Comparison of ENCODE assay signal across 24 cellular contexts in genomic region chr1:208528577-208529240, GRCh38.
DNase-seq lines count a peak whose midpoint lies in the region; ATAC-seq and TF ChIP-seq lines count a peak whose summit lies in the region.
"Had no signal": no experiment of that assay in that cellular context is flagged by ENCODE, and none has a peak within 500 bp of the region (broad histone marks: within the 10 kb centered on the region; RNA-seq: fewer than 3 reads in every experiment).

No MANE protein-coding gene starts in this region.

- H3K18ac ChIP-seq in mesendoderm (ENCODE audit: low read length), result no peak overlapping the region

- H3K36me3 ChIP-seq in mesendoderm (ENCODE audit: control insufficient read depth, insufficient read depth, low read length) (no peaks in the 10 kb centered on the region), sigmoid colon (no peaks in the 10 kb centered on the region)
- H3K36me3 ChIP-seq: esophagus squamous epithelium, gastroesophageal sphincter had no signal

- intact Hi-C loops in sigmoid colon (cut with DNase I), result no loop called here

- peaks cover 0 to 3% (median 0%) of the 10 kb centered on the region in 5 experiments for H3K9me3 Mint-ChIP-seq in brain
- H3K9me3 Mint-ChIP-seq: activated CD4-positive, alpha-beta T cell treated with anti-CD3 and anti-CD28 coated beads, Interleukin-2, amount 10 ng/mL, durations not matched to agents 24 days and 14 days; activated T-cell treated with anti-CD3 and anti-CD28 coated beads, Interleukin-2, amount 50 U/mL, for 72 hours; effector memory CD8-positive, alpha-beta T cell; memory B cell; T-helper 1 cell treated with Interleukin-12 subunit alpha and Interleukin-12 subunit beta and Interleukin-4 antibody, amounts not matched to agents 30 μg/mL and 1 μg/mL, for 36 hours had no signal

- H3K36me3 Mint-ChIP-seq in brain, result no peaks in the 10 kb centered on the region
- H3K36me3 Mint-ChIP-seq: CD8-positive, alpha-beta memory T cell; memory B cell; naive B cell had no signal

- H3K4me1 ChIP-seq in mesendoderm (ENCODE audit: control insufficient read depth, low read depth, low read length) (peaks cover 17% of the 10 kb centered on the region), sigmoid colon (peaks cover 0 to 15% (median 0%) of the 10 kb centered on the region in 4 donors)
- H3K4me1 ChIP-seq: gastroesophageal sphincter, parathyroid adenoma had no signal

- peaks cover 4% of the 10 kb centered on the region for H3K27me3 Mint-ChIP-seq in brain
- H3K27me3 Mint-ChIP-seq: activated CD4-positive, alpha-beta T cell treated with anti-CD3 and anti-CD28 coated beads, Interleukin-2, amount 10 ng/mL, durations not matched to agents 24 days and 14 days had no signal

- H3K27ac ChIP-seq in mesendoderm (ENCODE audit: low read depth, low read length) (no peak overlapping the region), sigmoid colon (no peak overlapping the region)
- H3K27ac ChIP-seq: esophagus squamous epithelium, gastroesophageal sphincter, parathyroid adenoma, testis had no signal

- DNase-seq in NCI-H1694 treated with DMSO at 0.1 percent for 48 hours (lab: John Stamatoyannopoulos, UW), result peak; percentile 39
- no peak for DNase-seq in mesendoderm
- DNase-seq in sigmoid colon, result peak; percentile 75
- DNase-seq in ureter (ENCODE audit: low spot score), result no peak
- no peak for DNase-seq in GOT3 (lab: John Stamatoyannopoulos, UW)
- DNase-seq in iPS-NIHi7 (ENCODE audit: extremely low spot score), result no peak
- DNase-seq: activated CD4-positive, alpha-beta T cell treated with anti-CD3 and anti-CD28 coated beads, Interleukin-2, amount 10 ng/mL, durations not matched to agents 24 days and 14 days; activated naive CD4-positive, alpha-beta T cell treated with anti-CD3 and anti-CD28 coated beads, Interleukin-2, amount 50 U/mL, for 16 hours; activated T-cell treated with anti-CD3 and anti-CD28 coated beads, Interleukin-2, amount 50 U/mL, for 72 hours; CD8-positive, alpha-beta memory T cell; cerebellar nuclear complex; DMS53; effector memory CD8-positive, alpha-beta T cell; esophagus squamous epithelium; naive B cell; NCI-H2029 treated with DMSO at 0.1 percent for 48 hours; testis had no signal

- no peaks in the 10 kb centered on the region for H3K79me1 ChIP-seq in mesendoderm (ENCODE audit: low read length)

- H4K5ac ChIP-seq in mesendoderm (ENCODE audit: low read length), result no peak overlapping the region

- H3K4me3 Mint-ChIP-seq in brain, result peak overlapping the region in 2 of 5 experiments; percentile 7 to 34
- H3K4me3 Mint-ChIP-seq: activated CD4-positive, alpha-beta T cell treated with anti-CD3 and anti-CD28 coated beads, Interleukin-2, amount 10 ng/mL, durations not matched to agents 24 days and 14 days; activated T-cell treated with anti-CD3 and anti-CD28 coated beads, Interleukin-2, amount 50 U/mL, for 72 hours; CD8-positive, alpha-beta memory T cell; effector memory CD8-positive, alpha-beta T cell; memory B cell; T-helper 1 cell treated with Interleukin-12 subunit alpha and Interleukin-12 subunit beta and Interleukin-4 antibody, amounts not matched to agents 30 μg/mL and 1 μg/mL, for 36 hours had no signal

- no peak overlapping the region for H4K8ac ChIP-seq in mesendoderm (ENCODE audit: low read depth, low read length)

- no peak overlapping the region for H2BK15ac ChIP-seq in mesendoderm (replicated peaks; ENCODE audit: low read depth)

- no peak for TF ChIP-seq EP300 in sigmoid colon (IDR thresholded peaks at IDR 0.05)

- peak overlapping the region in 4 of 5 experiments; percentile 21 to 91 (median 78) for H3K27ac Mint-ChIP-seq in brain
- H3K27ac Mint-ChIP-seq: activated CD4-positive, alpha-beta T cell treated with anti-CD3 and anti-CD28 coated beads, Interleukin-2, amount 10 ng/mL, durations not matched to agents 24 days and 14 days; activated T-cell treated with anti-CD3 and anti-CD28 coated beads, Interleukin-2, amount 50 U/mL, for 72 hours; CD8-positive, alpha-beta memory T cell; effector memory CD8-positive, alpha-beta T cell; memory B cell; naive B cell; T-helper 1 cell treated with Interleukin-12 subunit alpha and Interleukin-12 subunit beta and Interleukin-4 antibody, amounts not matched to agents 30 μg/mL and 1 μg/mL, for 36 hours had no signal

- no peaks in the 10 kb centered on the region for H3K79me2 ChIP-seq in mesendoderm (ENCODE audit: control insufficient read depth, insufficient read depth, low read length)
- H3K79me2 ChIP-seq: parathyroid adenoma had no signal

- H3K4me1 Mint-ChIP-seq in brain, result peaks cover 87% of the 10 kb centered on the region
- H3K4me1 Mint-ChIP-seq: activated CD4-positive, alpha-beta T cell treated with anti-CD3 and anti-CD28 coated beads, Interleukin-2, amount 10 ng/mL, durations not matched to agents 24 days and 14 days; CD8-positive, alpha-beta memory T cell; memory B cell; naive B cell had no signal

- H3K4me3 ChIP-seq in mesendoderm (ENCODE audit: low read length) (no peak overlapping the region), sigmoid colon (no peak overlapping the region)
- H3K4me3 ChIP-seq: esophagus squamous epithelium, gastroesophageal sphincter, GM12878, testis had no signal

- H3K4ac ChIP-seq in mesendoderm (ENCODE audit: low read depth, low read length), result no peak overlapping the region

- no peak for TF ChIP-seq POLR2A in sigmoid colon (IDR thresholded peaks at IDR 0.05)

- H2BK5ac ChIP-seq in mesendoderm (ENCODE audit: low read length), result no peak overlapping the region

- no peak overlapping the region for H3K9ac ChIP-seq in mesendoderm (ENCODE audit: low read length)
- H3K9ac ChIP-seq: parathyroid adenoma had no signal

- no peak for TF ChIP-seq CTCF in brain (conservative IDR thresholded peaks at IDR 0.05)
- no peak for TF ChIP-seq CTCF in sigmoid colon (IDR thresholded peaks at IDR 0.05)

- no peak overlapping the region for H3K4me2 ChIP-seq in mesendoderm (ENCODE audit: low read length)

- no peaks in the 10 kb centered on the region for H3K27me3 ChIP-seq in mesendoderm (ENCODE audit: insufficient read depth, low read length, poor library complexity)
- H3K27me3 ChIP-seq in sigmoid colon, result no peaks in the 10 kb centered on the region
- H3K27me3 ChIP-seq: testis had no signal

- no CpG with 5 or more reads among the region's 13 CpGs for WGBS in mesendoderm (ENCODE audit: extremely low coverage, insufficient coverage, low lambda C conversion rate)
- WGBS in sigmoid colon, 2 donors, result 74 to 76% methylated on average over 13 of the region's 13 CpGs

- no peak overlapping the region for H2BK120ac ChIP-seq in mesendoderm (ENCODE audit: low read depth, low read length)

- H3K56ac ChIP-seq in mesendoderm (ENCODE audit: low read length), result peak overlapping the region; percentile 27

- H3K23ac ChIP-seq in mesendoderm (ENCODE audit: low read length), result no peak overlapping the region

- H2AK5ac ChIP-seq in mesendoderm (ENCODE audit: low read length), result peak overlapping the region; percentile 18

- no peak for ATAC-seq in GM19035 (IDR thresholded peaks at IDR 0.05; ENCODE audit: unreplicated experiment)
- ATAC-seq: activated T-cell treated with anti-CD3 and anti-CD28 coated beads, Interleukin-2, amount 50 U/mL, for 72 hours; effector memory CD8-positive, alpha-beta T cell; gastroesophageal sphincter; GM12878 had no signal

- H3K9me3 ChIP-seq in sigmoid colon, result no peaks in the 10 kb centered on the region
- H3K9me3 ChIP-seq: esophagus squamous epithelium, gastroesophageal sphincter, testis had no signal

Comparison
In these comparisons a context has a peak if more than half of its experiments do, and no peak if none do; other contexts are left out.
1. DNase-seq: peak in NCI-H1694 treated with DMSO at 0.1 percent for 48 hours (single experiment) and sigmoid colon (single experiment); none in mesendoderm (single experiment), ureter (single experiment), GOT3 (single experiment) and iPS-NIHi7 (single experiment).